8 cellular contexts compared by ENCODE assay signal in the genomic region with DNA sequence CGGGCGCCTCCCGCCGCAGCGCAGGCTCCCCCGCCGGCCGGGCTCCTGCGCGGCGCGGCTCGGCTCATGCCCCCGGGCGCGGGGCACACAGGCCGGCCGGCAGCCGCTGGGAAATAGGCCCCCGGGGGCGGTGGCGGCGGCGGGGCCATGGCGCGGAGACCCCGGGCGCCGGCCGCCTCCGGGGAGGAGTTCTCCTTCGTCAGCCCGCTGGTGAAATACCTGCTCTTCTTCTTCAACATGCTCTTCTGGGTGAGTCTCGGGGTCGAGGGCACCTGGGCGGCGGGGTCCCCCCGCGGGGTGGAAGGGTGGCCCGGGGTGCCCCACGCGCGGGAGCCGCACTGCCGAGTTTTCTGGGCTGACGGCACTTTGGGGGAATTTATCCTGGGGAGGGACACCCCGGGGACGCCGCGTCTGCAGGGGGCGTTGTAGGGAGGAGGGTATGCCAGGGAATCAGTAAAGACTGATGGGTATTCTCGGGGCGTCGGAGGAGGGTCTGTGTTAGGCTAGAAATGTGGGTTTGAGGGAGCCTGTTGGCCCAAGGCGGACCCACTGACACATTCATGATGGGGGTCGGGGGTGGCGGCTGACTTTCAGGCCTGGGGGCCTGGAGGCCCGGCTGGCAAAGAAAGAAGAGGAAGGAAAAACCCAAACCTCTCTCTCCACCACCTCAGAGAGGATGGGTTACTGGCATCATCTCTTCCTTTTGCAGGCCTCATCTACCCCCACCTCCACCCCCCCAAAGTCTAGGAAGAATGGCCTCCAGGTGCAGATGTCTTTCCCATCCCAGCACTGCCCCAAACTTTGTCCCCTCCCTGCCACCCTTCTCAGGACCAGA. TPM values are rescaled to one million over a fixed set of nuclear protein-coding genes. Genes with fewer than 3 reads are reported as not detected.
DNase-seq lines count a peak whose midpoint lies in the region; ATAC-seq and TF ChIP-seq lines count a peak whose summit lies in the region.

No MANE protein-coding gene starts in this region.

- no peak overlapping the region for H3K27ac ChIP-seq in WERI-Rb-1
- H3K27ac ChIP-seq in esophagus squamous epithelium, result peak overlapping the region in 2 of 4 donors; percentile 12 to 29
- peak overlapping the region in 2 of 4 donors; percentile 23 to 27 for H3K27ac ChIP-seq in sigmoid colon

- peak; percentile 7 for ATAC-seq in HG02973 (IDR thresholded peaks at IDR 0.05; ENCODE audit: unreplicated experiment)
- no peak for ATAC-seq in GM18873 (IDR thresholded peaks at IDR 0.05; ENCODE audit: low FRiP score, unreplicated experiment)

- TF ChIP-seq EP300 in sigmoid colon (IDR thresholded peaks at IDR 0.05), result no peak

- intact Hi-C loops in esophagus squamous epithelium (cut with DNase I), result no loop called here
- intact Hi-C loops in sigmoid colon (cut with DNase I), result no loop called here

- WGBS in esophagus squamous epithelium, 2 donors, result 10 to 37% methylated on average over 5 to 18 of the region's 58 CpGs
- 4 to 5% methylated on average over 58 of the region's 58 CpGs for WGBS in sigmoid colon, 2 donors

- H3K27me3 ChIP-seq in WERI-Rb-1 (ENCODE audit: insufficient read depth, low read depth, severe bottlenecking) (no peaks in the 10 kb centered on the region), esophagus squamous epithelium (peaks cover 0 to 66% (median 2%) of the 10 kb centered on the region in 4 donors), sigmoid colon (peaks cover 0 to 14% (median 10%) of the 10 kb centered on the region in 3 donors)

- H3K4me1 ChIP-seq in esophagus squamous epithelium (peaks cover 0 to 21% (median 9%) of the 10 kb centered on the region in 3 donors), sigmoid colon (peaks cover 0 to 14% (median 11%) of the 10 kb centered on the region in 4 donors)

- TF ChIP-seq CTCF in WERI-Rb-1 (IDR thresholded peaks at IDR 0.05; ENCODE audit: low read depth, low read length), result peak; percentile 29; the same call in 1 of the 2 replicates
- TF ChIP-seq CTCF in esophagus squamous epithelium (IDR thresholded peaks at IDR 0.05), result no peak
- TF ChIP-seq CTCF in sigmoid colon (IDR thresholded peaks at IDR 0.05), result no peak

- no peaks in the 10 kb centered on the region; the same call in 1 of the 2 replicates for H3K36me3 ChIP-seq in WERI-Rb-1
- no peaks in the 10 kb centered on the region for H3K36me3 ChIP-seq in esophagus squamous epithelium
- H3K36me3 ChIP-seq in sigmoid colon, result no peaks in the 10 kb centered on the region

- H3K4me3 ChIP-seq in WERI-Rb-1 (ENCODE audit: low read depth, low read length) (peak overlapping the region; percentile 54), esophagus squamous epithelium (peak overlapping the region; percentile 37 to 68 (median 52)), sigmoid colon (peak overlapping the region; percentile 32 to 59 (median 52))

- TF ChIP-seq POLR2A in GM18526 (IDR thresholded peaks at IDR 0.05; ENCODE audit: extremely low read depth, insufficient read length) (peak; percentile 19), esophagus squamous epithelium (IDR thresholded peaks at IDR 0.05) (no peak), sigmoid colon (IDR thresholded peaks at IDR 0.05) (no peak)

- H3K9me3 ChIP-seq in WERI-Rb-1 (ENCODE audit: severe bottlenecking) (no peaks in the 10 kb centered on the region), esophagus squamous epithelium (no peaks in the 10 kb centered on the region), sigmoid colon (no peaks in the 10 kb centered on the region)

- DNase-seq in WERI-Rb-1 (no peak), esophagus squamous epithelium (lab: John Stamatoyannopoulos, UW) (no peak), sigmoid colon (no peak), Ammon's horn (ENCODE audit: low spot score) (no peak), A172 (ENCODE audit: low spot score) (no peak)

RNA-seq across cellular contexts. Expression of a gene that starts 0.5 kb away (rescaled TPM):
- 1 to 10 TPM in 3 of 4 donors, under 1 TPM in 1; 0.44 to 5.9 (median 4.0) TPM for total RNA-seq in esophagus squamous epithelium
- 1 to 10 TPM; 3.0 to 7.5 (median 5.7) TPM for total RNA-seq in sigmoid colon
- 10 to 100 TPM in 1 of 3 donors, 1 to 10 TPM in 2; 5.8 to 19.6 (median 9.6) TPM for polyA plus RNA-seq in sigmoid colon
- total RNA-seq in A172 (2014; rRNA removed; shearing (Covaris generic)), result 11.3 and 12.6 TPM in 2 replicates

RNA-seq across cellular contexts. Expression of a gene that starts 43.4 kb away (rescaled TPM):
- 10 to 100 TPM in 3 of 4 donors, 1 to 10 TPM in 1; 9.2 to 18.4 (median 10.4) TPM for total RNA-seq in esophagus squamous epithelium
- total RNA-seq in sigmoid colon, result 10 to 100 TPM in 2 of 4 donors, 1 to 10 TPM in 2; 6.8 to 18.6 (median 13.0) TPM
- polyA plus RNA-seq in sigmoid colon, result 1 to 10 TPM in 1 of 3 donors, under 1 TPM in 2; 0.60 to 2.8 (median 0.92) TPM
- 28.6 and 31.4 TPM in 2 replicates for total RNA-seq in A172 (2014; rRNA removed; shearing (Covaris generic))
